In the genomic region with DNA sequence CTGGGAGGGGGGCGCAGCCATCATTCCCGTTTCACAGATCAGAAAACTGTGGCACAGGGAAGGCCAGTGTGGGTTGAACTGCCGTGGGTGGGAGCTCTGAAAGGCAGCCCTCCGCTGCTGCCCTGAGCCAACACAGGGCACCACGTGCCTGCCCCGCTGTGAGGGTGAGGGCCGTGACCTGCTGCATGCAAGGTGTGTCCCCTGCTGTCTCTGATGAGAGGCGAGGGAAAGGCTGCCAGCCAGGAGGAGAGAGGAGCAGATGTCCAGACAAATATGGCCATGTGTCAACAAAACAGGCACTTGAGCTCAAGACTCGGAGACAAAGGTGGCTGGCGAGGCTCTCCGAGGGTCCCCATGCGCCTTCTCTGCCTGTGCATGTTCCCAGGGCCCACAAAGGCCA, we compare ENCODE assay signal across 16 cellular contexts.
DNase-seq lines count a peak whose midpoint lies in the region; TF ChIP-seq lines count a peak whose summit lies in the region.
"Had no signal": no experiment of that assay in that cellular context is flagged by ENCODE, and none has a peak within 500 bp of the region (broad histone marks: within the 10 kb centered on the region; RNA-seq: fewer than 3 reads in every experiment).

No MANE protein-coding gene starts in this region.

- H3K4me3 Mint-ChIP-seq in glutamatergic neuron (ENCODE audit: unreplicated experiment) = no peak overlapping the region
- H3K4me3 Mint-ChIP-seq: CD4-positive, CD25-positive, alpha-beta regulatory T cell; GM23338; T-helper 1 cell treated with Interleukin-12 subunit alpha and Interleukin-12 subunit beta and Interleukin-4 antibody, amounts not matched to agents 30 μg/mL and 1 μg/mL, for 36 hours had no signal

- H3K9me3 Mint-ChIP-seq in glutamatergic neuron (ENCODE audit: unreplicated experiment) = peaks cover 5% of the 10 kb centered on the region
- H3K9me3 Mint-ChIP-seq: CD4-positive, CD25-positive, alpha-beta regulatory T cell; GM23338; T-helper 1 cell treated with Interleukin-12 subunit alpha and Interleukin-12 subunit beta and Interleukin-4 antibody, amounts not matched to agents 30 μg/mL and 1 μg/mL, for 36 hours had no signal

- peak overlapping the region; percentile 80 for H3K27ac Mint-ChIP-seq in glutamatergic neuron (ENCODE audit: unreplicated experiment)
- H3K27ac Mint-ChIP-seq: CD4-positive, CD25-positive, alpha-beta regulatory T cell; T-helper 1 cell treated with Interleukin-12 subunit alpha and Interleukin-12 subunit beta and Interleukin-4 antibody, amounts not matched to agents 30 μg/mL and 1 μg/mL, for 36 hours had no signal

- peaks cover 11% of the 10 kb centered on the region for H3K27me3 Mint-ChIP-seq in glutamatergic neuron (ENCODE audit: unreplicated experiment)
- H3K27me3 Mint-ChIP-seq: CD4-positive, CD25-positive, alpha-beta regulatory T cell had no signal

- peaks cover 53% of the 10 kb centered on the region for H3K4me1 Mint-ChIP-seq in glutamatergic neuron (ENCODE audit: low read depth, unreplicated experiment)

- TF ChIP-seq CTCF in glutamatergic neuron (IDR thresholded peaks at IDR 0.05; ENCODE audit: partially characterized antibody, unreplicated experiment) = no peak

- DNase-seq in NCI-H1105 treated with DMSO at 0.1 percent for 48 hours (lab: John Stamatoyannopoulos, UW) (peak; percentile 19), NCI-H1105 (lab: John Stamatoyannopoulos, UW) (no peak), DMS53 (lab: John Stamatoyannopoulos, UW) (peak; percentile 65), NCI-H524 (lab: John Stamatoyannopoulos, UW) (peak; percentile 16 to 71), glutamatergic neuron (no peak), amniotic stem cell (lab: John Stamatoyannopoulos, UW) (no peak), H4 (ENCODE audit: low spot score) (no peak)
- DNase-seq: Caco-2; CD4-positive, CD25-positive, alpha-beta regulatory T cell; DND-41; GDM1; NCI-H1694 treated with DMSO at 0.1 percent for 48 hours; NCI-H2171; OCI-M1 had no signal

- no peaks in the 10 kb centered on the region for H3K36me3 Mint-ChIP-seq in glutamatergic neuron (ENCODE audit: unreplicated experiment)

Comparison
In these comparisons a context has a peak if more than half of its experiments do, and no peak if none do; other contexts are left out.
1. DNase-seq: peak in NCI-H1105 treated with DMSO at 0.1 percent for 48 hours (single experiment), DMS53 (single experiment) and NCI-H524 (2 of 2); none in NCI-H1105 (single experiment), glutamatergic neuron (single experiment), amniotic stem cell (single experiment) and H4 (single experiment).